Comparison of ENCODE assay signal across 20 cellular contexts in genomic region chr5:155732587-155733376, GRCh38.
DNase-seq lines count a peak whose midpoint lies in the region; ATAC-seq and TF ChIP-seq lines count a peak whose summit lies in the region.
"Had no signal": no experiment of that assay in that cellular context is flagged by ENCODE, and none has a peak within 500 bp of the region (broad histone marks: within the 10 kb centered on the region; RNA-seq: fewer than 3 reads in every experiment).

No MANE protein-coding gene starts in this region.

- peak overlapping the region; percentile 23 to 92 (median 78) for H3K27ac ChIP-seq in heart left ventricle
- H3K27ac ChIP-seq in left ventricle myocardium inferior (replicated peaks) = peak overlapping the region; percentile 93
- peak overlapping the region; percentile 76 for H3K27ac ChIP-seq in psoas muscle

- no peaks in the 10 kb centered on the region for H3K4me1 Mint-ChIP-seq in activated T-cell treated with anti-CD3 and anti-CD28 coated beads, Interleukin-2, amount 50 U/mL, for 72 hours (ENCODE audit: low read depth)
- H3K4me1 Mint-ChIP-seq: CD4-positive, CD25-positive, alpha-beta regulatory T cell; IgD-negative memory B cell had no signal

- intact Hi-C loops in heart left ventricle (cut with DNase I) = loop anchor here in 3 of 10 donors (5.0 kb wide), 4 partner anchors 250 to 640 kb away; partner anchors contain the start of gene SGCD (in 1 of the 3)
- intact Hi-C loops in left ventricle myocardium inferior (cut with micrococcal nuclease) = no loop called here
- intact Hi-C loops in psoas muscle (cut with DNase I) = loop anchor here (5.0 kb wide), 1 partner anchor 90 kb away; no protein-coding TSS in a partner anchor

- H3K36me3 Mint-ChIP-seq in activated T-cell treated with anti-CD3 and anti-CD28 coated beads, Interleukin-2, amount 50 U/mL, for 72 hours (ENCODE audit: insufficient read depth in 2 of 2) = peaks cover 0 to 4% of the 10 kb centered on the region in 2 donors
- H3K36me3 Mint-ChIP-seq: CD4-positive, CD25-positive, alpha-beta regulatory T cell; CD8-positive, alpha-beta memory T cell had no signal

- ATAC-seq in heart left ventricle = peak; percentile 65 to 76 (median 68)
- peak; percentile 44 to 59 (median 50) for ATAC-seq in psoas muscle
- no peak for ATAC-seq in HG03039 (IDR thresholded peaks at IDR 0.05; ENCODE audit: unreplicated experiment)
- ATAC-seq in GM19023 (IDR thresholded peaks at IDR 0.05; ENCODE audit: unreplicated experiment) = no peak
- no peak for ATAC-seq in GM19035 (IDR thresholded peaks at IDR 0.05; ENCODE audit: unreplicated experiment)
- ATAC-seq in activated T-cell treated with anti-CD3 and anti-CD28 coated beads, Interleukin-2, amount 50 U/mL, for 72 hours (replicated peaks in 1 of 2) = no peak
- ATAC-seq: HCT116, HepG2 had no signal

- 30 to 41% (median 35%) methylated on average over 6 of the region's 6 CpGs for WGBS in heart left ventricle, 4 donors
- 27 to 46% (median 31%) methylated on average over 6 of the region's 6 CpGs for WGBS in psoas muscle, 3 donors

- TF ChIP-seq CTCF in heart left ventricle (IDR thresholded peaks at IDR 0.05) = no peak
- no peak for TF ChIP-seq CTCF in left ventricle myocardium inferior (IDR thresholded peaks at IDR 0.05; ENCODE audit: borderline replicate concordance)
- TF ChIP-seq CTCF in psoas muscle (IDR thresholded peaks at IDR 0.05) = no peak

- H3K27ac Mint-ChIP-seq in activated T-cell treated with anti-CD3 and anti-CD28 coated beads, Interleukin-2, amount 50 U/mL, for 72 hours = no peak overlapping the region
- H3K27ac Mint-ChIP-seq: CD4-positive, CD25-positive, alpha-beta regulatory T cell; CD8-positive, alpha-beta memory T cell; HFFc6; IgD-negative memory B cell had no signal

- H3K4me1 ChIP-seq in heart left ventricle = peaks cover 0 to 59% (median 12%) of the 10 kb centered on the region in 12 donors
- H3K4me1 ChIP-seq in left ventricle myocardium inferior = peaks cover 71% of the 10 kb centered on the region
- H3K4me1 ChIP-seq in psoas muscle = peaks cover 51% of the 10 kb centered on the region
- H3K4me1 ChIP-seq: BE2C had no signal

- H3K4me3 ChIP-seq in heart left ventricle (peak overlapping the region in 1 of 12 donors; percentile 7), left ventricle myocardium inferior (peak overlapping the region; percentile 24), psoas muscle (peak overlapping the region; percentile 39)

- no peaks in the 10 kb centered on the region for H3K36me3 ChIP-seq in heart left ventricle
- no peaks in the 10 kb centered on the region for H3K36me3 ChIP-seq in left ventricle myocardium inferior
- H3K36me3 ChIP-seq in psoas muscle (ENCODE audit: insufficient read depth in 1 of 2, low read depth in 1 of 2) = no peaks in the 10 kb centered on the region
- H3K36me3 ChIP-seq: BE2C had no signal

- H3K9me3 Mint-ChIP-seq in activated T-cell treated with anti-CD3 and anti-CD28 coated beads, Interleukin-2, amount 50 U/mL, for 72 hours = peaks cover 0 to 2% of the 10 kb centered on the region in 2 donors
- H3K9me3 Mint-ChIP-seq: CD8-positive, alpha-beta memory T cell had no signal

- H3K27me3 ChIP-seq in heart left ventricle = peaks cover 0 to 34% (median 16%) of the 10 kb centered on the region in 9 donors
- H3K27me3 ChIP-seq in left ventricle myocardium inferior (ENCODE audit: low read depth) = peaks cover 34% of the 10 kb centered on the region
- H3K27me3 ChIP-seq in psoas muscle (ENCODE audit: insufficient read depth in 3 of 3, low read length in 2 of 3) = no peaks in the 10 kb centered on the region

- DNase-seq in heart left ventricle (peak in 4 of 5 donors; percentile 22 to 70 (median 54)), left ventricle myocardium inferior (no peak), psoas muscle (no peak)
- no peak for DNase-seq in activated T-cell treated with anti-CD3 and anti-CD28 coated beads, Interleukin-2, amount 50 U/mL, for 72 hours
- DNase-seq: ACHN; BE2C; C1 segment of cervical spinal cord; CD4-positive, CD25-positive, alpha-beta regulatory T cell; CD8-positive, alpha-beta memory T cell; COR-L47; DMS 273 treated with DMSO at 0.1 percent for 48 hours; GOT3; H7; HFFc6 had no signal

- peaks cover 46% of the 10 kb centered on the region for H3K27me3 Mint-ChIP-seq in activated T-cell treated with anti-CD3 and anti-CD28 coated beads, Interleukin-2, amount 50 U/mL, for 72 hours (ENCODE audit: low read depth)

- TF ChIP-seq POLR2A in heart left ventricle (IDR thresholded peaks at IDR 0.05) = no peak

- H3K4me3 Mint-ChIP-seq in activated T-cell treated with anti-CD3 and anti-CD28 coated beads, Interleukin-2, amount 50 U/mL, for 72 hours = no peak overlapping the region
- H3K4me3 Mint-ChIP-seq: CD4-positive, CD25-positive, alpha-beta regulatory T cell; HFFc6; IgD-negative memory B cell had no signal

- H3K9me3 ChIP-seq in heart left ventricle (no peaks in the 10 kb centered on the region), left ventricle myocardium inferior (replicated peaks) (no peaks in the 10 kb centered on the region), psoas muscle (no peaks in the 10 kb centered on the region)
- H3K9me3 ChIP-seq: BE2C had no signal

Comparison
In these comparisons a context has a peak if more than half of its experiments do, and no peak if none do; other contexts are left out.
1. DNase-seq: peak in heart left ventricle (4 of 5); none in left ventricle myocardium inferior (single experiment), psoas muscle (0 of 2) and activated T-cell treated with anti-CD3 and anti-CD28 coated beads, Interleukin-2, amount 50 U/mL, for 72 hours (0 of 2).
2. ATAC-seq: peak in heart left ventricle (4 of 4) and psoas muscle (4 of 4); none in HG03039 (single experiment), GM19023 (single experiment), GM19035 (single experiment) and activated T-cell treated with anti-CD3 and anti-CD28 coated beads, Interleukin-2, amount 50 U/mL, for 72 hours (0 of 2).
3. Peak in every context shown above with its lines, with median percentiles within 50 percentile points of each other: H3K27ac ChIP-seq.